In genomic region chr18:470661-471501, GRCh38 we compare ENCODE assay signal across 17 cellular contexts.
DNase-seq lines count a peak whose midpoint lies in the region; ATAC-seq and TF ChIP-seq lines count a peak whose summit lies in the region.
"Had no signal": no experiment of that assay in that cellular context is flagged by ENCODE, and none has a peak within 500 bp of the region (broad histone marks: within the 10 kb centered on the region; RNA-seq: fewer than 3 reads in every experiment).

No MANE protein-coding gene starts in this region.

- TF ChIP-seq CTCF in retinal pigment epithelial cell (conservative IDR thresholded peaks at IDR 0.05; ENCODE audit: low read depth, low read length) = no peak

- H3K4me3 ChIP-seq in retinal pigment epithelial cell (ENCODE audit: low read length) = no peak overlapping the region
- H3K4me3 ChIP-seq: MG63, PC-9, skin epidermis, thoracic aorta had no signal

- peak; percentile 59 for DNase-seq in GM03348 (ENCODE audit: low spot score)
- peak; percentile 86 for DNase-seq in NOMO-1 treated with DMSO at 0.1 percent for 48 hours (lab: John Stamatoyannopoulos, UW; ENCODE audit: unreplicated experiment)
- peak; percentile 73 for DNase-seq in dedifferentiated amniotic fluid mesenchymal stem cell (ENCODE audit: extremely low spot score)
- peak; percentile 59 for DNase-seq in retinal pigment epithelial cell (ENCODE audit: low read depth)
- no peak for DNase-seq in kidney glomerular epithelial cell (lab: John Stamatoyannopoulos, UW)
- no peak for DNase-seq in NCI-H2081 (lab: John Stamatoyannopoulos, UW)
- no peak for DNase-seq in NCI-H446 treated with DMSO at 0.1 percent for 48 hours (lab: John Stamatoyannopoulos, UW)
- DNase-seq: activated CD8-positive, alpha-beta T cell treated with anti-CD3 and anti-CD28 coated beads for 36 hours; Caco-2; MG63; naive B cell; NCI-H2171 treated with DMSO at 0.1 percent for 48 hours; PC-9 had no signal

- no peak for ATAC-seq in GM19397 (IDR thresholded peaks at IDR 0.05; ENCODE audit: unreplicated experiment)
- ATAC-seq: activated CD8-positive, alpha-beta T cell treated with anti-CD3 and anti-CD28 coated beads for 36 hours; foreskin keratinocyte had no signal

Comparison
In these comparisons a context has a peak if more than half of its experiments do, and no peak if none do; other contexts are left out.
1. DNase-seq: peak in GM03348 (single experiment), NOMO-1 treated with DMSO at 0.1 percent for 48 hours (single experiment), dedifferentiated amniotic fluid mesenchymal stem cell (single experiment) and retinal pigment epithelial cell (single experiment); none in kidney glomerular epithelial cell (single experiment), NCI-H2081 (0 of 2) and NCI-H446 treated with DMSO at 0.1 percent for 48 hours (single experiment).